ENCODE assay signal across 1 cellular context in the genomic region with DNA sequence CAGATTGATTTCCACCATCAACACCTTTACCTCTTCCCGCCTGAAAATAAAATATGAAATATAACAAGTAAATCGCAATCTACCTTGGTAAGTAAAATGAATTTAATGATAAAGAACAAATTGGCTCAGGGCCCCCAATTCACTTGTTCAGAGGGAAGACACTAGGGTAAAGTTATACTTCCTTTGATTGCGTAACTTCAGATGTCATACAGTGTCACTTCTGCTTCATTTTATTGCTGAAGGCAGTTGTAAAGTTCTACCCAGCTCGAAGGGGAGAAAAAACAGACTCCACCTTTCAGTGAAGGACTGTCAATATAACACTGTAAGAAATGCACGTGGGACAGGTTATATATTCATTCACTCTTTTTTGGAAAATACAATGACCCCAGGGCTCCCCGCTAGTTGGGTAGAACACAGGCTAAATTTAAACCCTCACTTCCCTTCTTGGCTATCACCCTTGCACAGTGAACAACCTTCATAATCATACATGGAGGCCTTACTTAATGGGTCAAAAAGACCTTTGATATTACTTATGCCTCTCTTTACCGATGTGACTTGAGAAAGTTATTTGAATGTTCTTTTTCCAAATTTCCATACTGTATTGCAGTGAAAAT.
TF ChIP-seq lines count a peak whose summit lies in the region.

No MANE protein-coding gene starts in this region.

TF ChIP-seq in K562, 482 proteins besides CTCF, POLR2A, EP300 and RAD21 (continued from another document and continues in another):
- TF ChIP-seq, protein P1, sequence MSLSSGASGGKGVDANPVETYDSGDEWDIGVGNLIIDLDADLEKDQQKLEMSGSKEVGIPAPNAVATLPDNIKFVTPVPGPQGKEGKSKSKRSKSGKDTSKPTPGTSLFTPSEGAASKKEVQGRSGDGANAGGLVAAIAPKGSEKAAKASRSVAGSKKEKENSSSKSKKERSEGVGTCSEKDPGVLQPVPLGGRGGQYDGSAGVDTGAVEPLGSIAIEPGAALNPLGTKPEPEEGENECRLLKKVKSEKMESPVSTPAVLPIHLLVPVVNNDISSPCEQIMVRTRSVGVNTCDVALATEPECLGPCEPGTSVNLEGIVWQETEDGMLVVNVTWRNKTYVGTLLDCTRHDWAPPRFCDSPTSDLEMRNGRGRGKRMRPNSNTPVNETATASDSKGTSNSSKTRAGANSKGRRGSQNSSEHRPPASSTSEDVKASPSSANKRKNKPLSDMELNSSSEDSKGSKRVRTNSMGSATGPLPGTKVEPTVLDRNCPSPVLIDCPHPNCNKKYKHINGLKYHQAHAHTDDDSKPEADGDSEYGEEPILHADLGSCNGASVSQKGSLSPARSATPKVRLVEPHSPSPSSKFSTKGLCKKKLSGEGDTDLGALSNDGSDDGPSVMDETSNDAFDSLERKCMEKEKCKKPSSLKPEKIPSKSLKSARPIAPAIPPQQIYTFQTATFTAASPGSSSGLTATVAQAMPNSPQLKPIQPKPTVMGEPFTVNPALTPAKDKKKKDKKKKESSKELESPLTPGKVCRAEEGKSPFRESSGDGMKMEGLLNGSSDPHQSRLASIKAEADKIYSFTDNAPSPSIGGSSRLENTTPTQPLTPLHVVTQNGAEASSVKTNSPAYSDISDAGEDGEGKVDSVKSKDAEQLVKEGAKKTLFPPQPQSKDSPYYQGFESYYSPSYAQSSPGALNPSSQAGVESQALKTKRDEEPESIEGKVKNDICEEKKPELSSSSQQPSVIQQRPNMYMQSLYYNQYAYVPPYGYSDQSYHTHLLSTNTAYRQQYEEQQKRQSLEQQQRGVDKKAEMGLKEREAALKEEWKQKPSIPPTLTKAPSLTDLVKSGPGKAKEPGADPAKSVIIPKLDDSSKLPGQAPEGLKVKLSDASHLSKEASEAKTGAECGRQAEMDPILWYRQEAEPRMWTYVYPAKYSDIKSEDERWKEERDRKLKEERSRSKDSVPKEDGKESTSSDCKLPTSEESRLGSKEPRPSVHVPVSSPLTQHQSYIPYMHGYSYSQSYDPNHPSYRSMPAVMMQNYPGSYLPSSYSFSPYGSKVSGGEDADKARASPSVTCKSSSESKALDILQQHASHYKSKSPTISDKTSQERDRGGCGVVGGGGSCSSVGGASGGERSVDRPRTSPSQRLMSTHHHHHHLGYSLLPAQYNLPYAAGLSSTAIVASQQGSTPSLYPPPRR (CRISPR knock-in tag; IDR thresholded peaks at IDR 0.05; ENCODE audit: borderline replicate concordance) = no peak
- no peak for TF ChIP-seq FOXA3 (CRISPR knock-in tag; conservative IDR thresholded peaks at IDR 0.05 in 1 of 2, IDR thresholded peaks at IDR 0.05 in 1 of 2)
- TF ChIP-seq, protein P2, sequence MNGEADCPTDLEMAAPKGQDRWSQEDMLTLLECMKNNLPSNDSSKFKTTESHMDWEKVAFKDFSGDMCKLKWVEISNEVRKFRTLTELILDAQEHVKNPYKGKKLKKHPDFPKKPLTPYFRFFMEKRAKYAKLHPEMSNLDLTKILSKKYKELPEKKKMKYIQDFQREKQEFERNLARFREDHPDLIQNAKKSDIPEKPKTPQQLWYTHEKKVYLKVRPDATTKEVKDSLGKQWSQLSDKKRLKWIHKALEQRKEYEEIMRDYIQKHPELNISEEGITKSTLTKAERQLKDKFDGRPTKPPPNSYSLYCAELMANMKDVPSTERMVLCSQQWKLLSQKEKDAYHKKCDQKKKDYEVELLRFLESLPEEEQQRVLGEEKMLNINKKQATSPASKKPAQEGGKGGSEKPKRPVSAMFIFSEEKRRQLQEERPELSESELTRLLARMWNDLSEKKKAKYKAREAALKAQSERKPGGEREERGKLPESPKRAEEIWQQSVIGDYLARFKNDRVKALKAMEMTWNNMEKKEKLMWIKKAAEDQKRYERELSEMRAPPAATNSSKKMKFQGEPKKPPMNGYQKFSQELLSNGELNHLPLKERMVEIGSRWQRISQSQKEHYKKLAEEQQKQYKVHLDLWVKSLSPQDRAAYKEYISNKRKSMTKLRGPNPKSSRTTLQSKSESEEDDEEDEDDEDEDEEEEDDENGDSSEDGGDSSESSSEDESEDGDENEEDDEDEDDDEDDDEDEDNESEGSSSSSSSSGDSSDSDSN (IDR thresholded peaks at IDR 0.05; ENCODE audit: borderline replicate concordance in 1 of 2, low read depth in 2 of 2, low read length in 2 of 2) = no peak
- no peak for TF ChIP-seq OTX1 (CRISPR knock-in tag; IDR thresholded peaks at IDR 0.05)
- no peak for TF ChIP-seq PYGO2 (tag; IDR thresholded peaks at IDR 0.05)
- TF ChIP-seq TAF1 (IDR thresholded peaks at IDR 0.05; ENCODE audit: control insufficient read depth, extremely low read depth, insufficient read depth, low read length, severe bottlenecking) = no peak
- TF ChIP-seq, protein P3, sequence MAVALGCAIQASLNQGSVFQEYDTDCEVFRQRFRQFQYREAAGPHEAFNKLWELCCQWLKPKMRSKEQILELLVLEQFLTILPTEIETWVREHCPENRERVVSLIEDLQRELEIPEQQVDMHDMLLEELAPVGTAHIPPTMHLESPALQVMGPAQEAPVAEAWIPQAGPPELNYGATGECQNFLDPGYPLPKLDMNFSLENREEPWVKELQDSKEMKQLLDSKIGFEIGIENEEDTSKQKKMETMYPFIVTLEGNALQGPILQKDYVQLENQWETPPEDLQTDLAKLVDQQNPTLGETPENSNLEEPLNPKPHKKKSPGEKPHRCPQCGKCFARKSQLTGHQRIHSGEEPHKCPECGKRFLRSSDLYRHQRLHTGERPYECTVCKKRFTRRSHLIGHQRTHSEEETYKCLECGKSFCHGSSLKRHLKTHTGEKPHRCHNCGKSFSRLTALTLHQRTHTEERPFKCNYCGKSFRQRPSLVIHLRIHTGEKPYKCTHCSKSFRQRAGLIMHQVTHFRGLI (CRISPR knock-in tag; IDR thresholded peaks at IDR 0.05) = no peak
- TF ChIP-seq ZKSCAN1 (IDR thresholded peaks at IDR 0.05; ENCODE audit: low read depth, low read length) = no peak
- no peak for TF ChIP-seq MTA1 (IDR thresholded peaks at IDR 0.05; ENCODE audit: borderline replicate concordance)
- no peak for TF ChIP-seq NELFE (IDR thresholded peaks at IDR 0.05; ENCODE audit: insufficient read depth, insufficient read length)
- TF ChIP-seq KLF10 (CRISPR knock-in tag; IDR thresholded peaks at IDR 0.05) = no peak
- no peak for TF ChIP-seq TFAM (CRISPR knock-in tag; conservative IDR thresholded peaks at IDR 0.05)
- TF ChIP-seq, protein P4, sequence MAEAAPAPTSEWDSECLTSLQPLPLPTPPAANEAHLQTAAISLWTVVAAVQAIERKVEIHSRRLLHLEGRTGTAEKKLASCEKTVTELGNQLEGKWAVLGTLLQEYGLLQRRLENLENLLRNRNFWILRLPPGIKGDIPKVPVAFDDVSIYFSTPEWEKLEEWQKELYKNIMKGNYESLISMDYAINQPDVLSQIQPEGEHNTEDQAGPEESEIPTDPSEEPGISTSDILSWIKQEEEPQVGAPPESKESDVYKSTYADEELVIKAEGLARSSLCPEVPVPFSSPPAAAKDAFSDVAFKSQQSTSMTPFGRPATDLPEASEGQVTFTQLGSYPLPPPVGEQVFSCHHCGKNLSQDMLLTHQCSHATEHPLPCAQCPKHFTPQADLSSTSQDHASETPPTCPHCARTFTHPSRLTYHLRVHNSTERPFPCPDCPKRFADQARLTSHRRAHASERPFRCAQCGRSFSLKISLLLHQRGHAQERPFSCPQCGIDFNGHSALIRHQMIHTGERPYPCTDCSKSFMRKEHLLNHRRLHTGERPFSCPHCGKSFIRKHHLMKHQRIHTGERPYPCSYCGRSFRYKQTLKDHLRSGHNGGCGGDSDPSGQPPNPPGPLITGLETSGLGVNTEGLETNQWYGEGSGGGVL (CRISPR knock-in tag; IDR thresholded peaks at IDR 0.05) = no peak
- no peak for TF ChIP-seq GABPB1 (CRISPR knock-in tag; IDR thresholded peaks at IDR 0.05)
- TF ChIP-seq JUNB (CRISPR knock-in tag; conservative IDR thresholded peaks at IDR 0.05) = no peak
- TF ChIP-seq NFATC3 (IDR thresholded peaks at IDR 0.05) = no peak
- TF ChIP-seq TBL1XR1 (IDR thresholded peaks at IDR 0.05; ENCODE audit: low read length in 2 of 2) = no peak
- TF ChIP-seq HDAC3 (IDR thresholded peaks at IDR 0.05; ENCODE audit: borderline replicate concordance, partially characterized antibody) = no peak
- no peak for TF ChIP-seq TARDBP (IDR thresholded peaks at IDR 0.05)
- TF ChIP-seq, protein P5, sequence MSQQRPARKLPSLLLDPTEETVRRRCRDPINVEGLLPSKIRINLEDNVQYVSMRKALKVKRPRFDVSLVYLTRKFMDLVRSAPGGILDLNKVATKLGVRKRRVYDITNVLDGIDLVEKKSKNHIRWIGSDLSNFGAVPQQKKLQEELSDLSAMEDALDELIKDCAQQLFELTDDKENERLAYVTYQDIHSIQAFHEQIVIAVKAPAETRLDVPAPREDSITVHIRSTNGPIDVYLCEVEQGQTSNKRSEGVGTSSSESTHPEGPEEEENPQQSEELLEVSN (IDR thresholded peaks at IDR 0.05; ENCODE audit: borderline replicate concordance in 1 of 2, extremely low read depth in 1 of 2, insufficient read depth in 1 of 2, insufficient read length in 1 of 2, low read depth in 1 of 2, low read length in 1 of 2, poor library complexity in 1 of 2, severe bottlenecking in 1 of 2) = peak in 1 of 2 experiments; percentile 38
- TF ChIP-seq ZNF224 (CRISPR knock-in tag; IDR thresholded peaks at IDR 0.05) = no peak
- no peak for TF ChIP-seq CCAR2 (IDR thresholded peaks at IDR 0.05; ENCODE audit: low read depth, low read length)
- TF ChIP-seq HMG20B (CRISPR knock-in tag; IDR thresholded peaks at IDR 0.05) = no peak
- TF ChIP-seq NR2C2 (CRISPR knock-in tag; IDR thresholded peaks at IDR 0.05) = no peak
- peak; percentile 19; the same call in 1 of the 2 replicates for TF ChIP-seq NR2C2 (tag; IDR thresholded peaks at IDR 0.05)
- TF ChIP-seq TCFL5 (CRISPR knock-in tag; conservative IDR thresholded peaks at IDR 0.05) = no peak
- TF ChIP-seq ZNF3 (CRISPR knock-in tag; IDR thresholded peaks at IDR 0.05) = no peak
- TF ChIP-seq, protein P6, sequence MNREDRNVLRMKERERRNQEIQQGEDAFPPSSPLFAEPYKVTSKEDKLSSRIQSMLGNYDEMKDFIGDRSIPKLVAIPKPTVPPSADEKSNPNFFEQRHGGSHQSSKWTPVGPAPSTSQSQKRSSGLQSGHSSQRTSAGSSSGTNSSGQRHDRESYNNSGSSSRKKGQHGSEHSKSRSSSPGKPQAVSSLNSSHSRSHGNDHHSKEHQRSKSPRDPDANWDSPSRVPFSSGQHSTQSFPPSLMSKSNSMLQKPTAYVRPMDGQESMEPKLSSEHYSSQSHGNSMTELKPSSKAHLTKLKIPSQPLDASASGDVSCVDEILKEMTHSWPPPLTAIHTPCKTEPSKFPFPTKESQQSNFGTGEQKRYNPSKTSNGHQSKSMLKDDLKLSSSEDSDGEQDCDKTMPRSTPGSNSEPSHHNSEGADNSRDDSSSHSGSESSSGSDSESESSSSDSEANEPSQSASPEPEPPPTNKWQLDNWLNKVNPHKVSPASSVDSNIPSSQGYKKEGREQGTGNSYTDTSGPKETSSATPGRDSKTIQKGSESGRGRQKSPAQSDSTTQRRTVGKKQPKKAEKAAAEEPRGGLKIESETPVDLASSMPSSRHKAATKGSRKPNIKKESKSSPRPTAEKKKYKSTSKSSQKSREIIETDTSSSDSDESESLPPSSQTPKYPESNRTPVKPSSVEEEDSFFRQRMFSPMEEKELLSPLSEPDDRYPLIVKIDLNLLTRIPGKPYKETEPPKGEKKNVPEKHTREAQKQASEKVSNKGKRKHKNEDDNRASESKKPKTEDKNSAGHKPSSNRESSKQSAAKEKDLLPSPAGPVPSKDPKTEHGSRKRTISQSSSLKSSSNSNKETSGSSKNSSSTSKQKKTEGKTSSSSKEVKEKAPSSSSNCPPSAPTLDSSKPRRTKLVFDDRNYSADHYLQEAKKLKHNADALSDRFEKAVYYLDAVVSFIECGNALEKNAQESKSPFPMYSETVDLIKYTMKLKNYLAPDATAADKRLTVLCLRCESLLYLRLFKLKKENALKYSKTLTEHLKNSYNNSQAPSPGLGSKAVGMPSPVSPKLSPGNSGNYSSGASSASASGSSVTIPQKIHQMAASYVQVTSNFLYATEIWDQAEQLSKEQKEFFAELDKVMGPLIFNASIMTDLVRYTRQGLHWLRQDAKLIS (CRISPR knock-in tag; IDR thresholded peaks at IDR 0.05) = no peak
- TF ChIP-seq JUND (IDR thresholded peaks at IDR 0.05; ENCODE audit: borderline replicate concordance, low read depth, low read length) = peak; percentile 45; the same call in 1 of the 2 replicates
- TF ChIP-seq JUND (tag; IDR thresholded peaks at IDR 0.05; ENCODE audit: borderline replicate concordance, low read depth, low read length) = no peak; the same call in 2 of the 3 replicates
- no peak for TF ChIP-seq YBX1 (IDR thresholded peaks at IDR 0.05)
